ENCODE assay signal across 16 cellular contexts in genomic region chrX:37347420-37347819, GRCh38. TPM values are rescaled to one million over a fixed set of nuclear protein-coding genes. Genes with fewer than 3 reads are reported as not detected.
DNase-seq lines count a peak whose midpoint lies in the region; ATAC-seq, FAIRE-seq and TF ChIP-seq lines count a peak whose summit lies in the region.
"Had no signal": no experiment of that assay in that cellular context is flagged by ENCODE, and none has a peak within 500 bp of the region (broad histone marks: within the 10 kb centered on the region; RNA-seq: fewer than 3 reads in every experiment).

No MANE protein-coding gene starts in this region.

- intact Hi-C loops in pancreas (cut with DNase I) (no loop called here), esophagus squamous epithelium (cut with DNase I) (no loop called here)

- H4K20me1 ChIP-seq in GM23248 (ENCODE audit: insufficient read depth) (no peaks in the 10 kb centered on the region), OCI-LY3 (ENCODE audit: insufficient read depth, low read length) (no peaks in the 10 kb centered on the region)

- no peak for ATAC-seq in pancreas
- ATAC-seq in HG03520 (IDR thresholded peaks at IDR 0.05; ENCODE audit: unreplicated experiment): no peak
- ATAC-seq: activated CD4-positive, CD25-positive, alpha-beta regulatory T cell treated with anti-CD3 and anti-CD28 coated beads, Interleukin-2, amount 50 U/mL, for 24 hours; activated T-cell treated with anti-CD3 and anti-CD28 coated beads, Interleukin-2, amount 50 U/mL, for 72 hours had no signal

- peaks cover 2% of the 10 kb centered on the region for H3K4me1 Mint-ChIP-seq in progenitor cell of endocrine pancreas (ENCODE audit: low read depth)

- peak; percentile 39 for DNase-seq in GM23248
- DNase-seq in fibroblast of gingiva (ENCODE audit: low read depth): peak; percentile 81
- DNase-seq in pancreas: no peak
- DNase-seq in progenitor cell of endocrine pancreas (ENCODE audit: low spot score, unreplicated experiment): no peak
- no peak for DNase-seq in KG1 (lab: John Stamatoyannopoulos, UW)
- no peak for DNase-seq in esophagus squamous epithelium (lab: John Stamatoyannopoulos, UW)
- DNase-seq: activated T-cell treated with anti-CD3 and anti-CD28 coated beads, Interleukin-2, amount 50 U/mL, for 72 hours; DMS153; gastrocnemius medialis; NCI-H2029; Peyer's patch; sigmoid colon had no signal

- H3K36me3 Mint-ChIP-seq in progenitor cell of endocrine pancreas (ENCODE audit: insufficient read depth): no peaks in the 10 kb centered on the region
- H3K36me3 Mint-ChIP-seq: memory B cell had no signal

- H3K9me3 Mint-ChIP-seq in progenitor cell of endocrine pancreas (ENCODE audit: low read depth): peaks cover 16% of the 10 kb centered on the region
- H3K9me3 Mint-ChIP-seq: memory B cell had no signal

- H3K4me2 ChIP-seq in GM23248 (ENCODE audit: unreplicated experiment) (peak overlapping the region; percentile 34), OCI-LY3 (ENCODE audit: low read length) (peak overlapping the region; percentile 52)

- no peak for TF ChIP-seq POLR2A in esophagus squamous epithelium (IDR thresholded peaks at IDR 0.05)

- H3K27ac Mint-ChIP-seq in progenitor cell of endocrine pancreas: no peak overlapping the region
- H3K27ac Mint-ChIP-seq: activated T-cell treated with anti-CD3 and anti-CD28 coated beads, Interleukin-2, amount 50 U/mL, for 72 hours; memory B cell had no signal

- H3K9ac ChIP-seq in GM23248 (no peak overlapping the region), OCI-LY3 (ENCODE audit: low read length) (no peak overlapping the region)

- H3K9me3 ChIP-seq in GM23248 (ENCODE audit: low read depth) (no peaks in the 10 kb centered on the region), OCI-LY3 (ENCODE audit: insufficient read depth, low read length) (no peaks in the 10 kb centered on the region), pancreas (no peaks in the 10 kb centered on the region), esophagus squamous epithelium (no peaks in the 10 kb centered on the region)
- H3K9me3 ChIP-seq: gastrocnemius medialis, Peyer's patch, sigmoid colon had no signal

- H3K4me3 ChIP-seq in GM23248: peak overlapping the region; percentile 29; the same call in 1 of the 2 replicates
- peak overlapping the region; percentile 29; the same call in 1 of the 2 replicates for H3K4me3 ChIP-seq in OCI-LY3 (ENCODE audit: low read length)
- no peak overlapping the region for H3K4me3 ChIP-seq in pancreas
- no peak overlapping the region for H3K4me3 ChIP-seq in esophagus squamous epithelium
- H3K4me3 ChIP-seq: gastrocnemius medialis, Peyer's patch, sigmoid colon had no signal

- H3K27ac ChIP-seq in GM23248 (no peak overlapping the region), OCI-LY3 (ENCODE audit: low read length) (no peak overlapping the region), pancreas (no peak overlapping the region), esophagus squamous epithelium (no peak overlapping the region)
- H3K27ac ChIP-seq: Peyer's patch had no signal

- H3K27me3 Mint-ChIP-seq in progenitor cell of endocrine pancreas: peaks cover 9% of the 10 kb centered on the region

- H2AFZ ChIP-seq in GM23248: peak overlapping the region; percentile 20; the same call in 1 of the 2 replicates
- peak overlapping the region; percentile 56; the same call in 1 of the 2 replicates for H2AFZ ChIP-seq in OCI-LY3 (ENCODE audit: low read depth, low read length)

- in situ Hi-C loops in GM23248 (cut with MboI): no loop called here

- H3F3A ChIP-seq in GM23248 (ENCODE audit: insufficient read depth): peaks cover 11% of the 10 kb centered on the region

- FAIRE-seq in pancreas (lab: Jason Lieb, UNC): peak; percentile 54

- H3K4me3 Mint-ChIP-seq in progenitor cell of endocrine pancreas (ENCODE audit: low read depth): no peak overlapping the region
- H3K4me3 Mint-ChIP-seq: activated T-cell treated with anti-CD3 and anti-CD28 coated beads, Interleukin-2, amount 50 U/mL, for 72 hours; memory B cell had no signal

- 40 to 44% methylated on average over 1 of the region's 1 CpG for WGBS in GM23248 (ENCODE audit: low coverage in 1 of 2, low lambda C conversion rate in 2 of 2, missing lambda C conversion rate in 2 of 2), 2 experiments
- 61 to 70% methylated on average over 1 of the region's 1 CpG for WGBS in pancreas, 2 donors
- WGBS in esophagus squamous epithelium, 2 donors: 20 to 75% methylated on average over 1 of the region's 1 CpG

- peaks cover 14% of the 10 kb centered on the region; the same call in 1 of the 2 replicates for H3K4me1 ChIP-seq in GM23248 (ENCODE audit: insufficient read depth)
- peaks cover 19% of the 10 kb centered on the region for H3K4me1 ChIP-seq in OCI-LY3 (ENCODE audit: low read length)
- no peaks in the 10 kb centered on the region for H3K4me1 ChIP-seq in pancreas
- H3K4me1 ChIP-seq in esophagus squamous epithelium: peaks cover 0 to 13% (median 0%) of the 10 kb centered on the region in 3 donors
- H3K4me1 ChIP-seq: Peyer's patch had no signal

- H3K9me2 ChIP-seq in GM23248 (ENCODE audit: insufficient read depth): no peaks in the 10 kb centered on the region

- peaks cover 23% of the 10 kb centered on the region for H3K79me2 ChIP-seq in GM23248 (ENCODE audit: insufficient read depth)
- no peaks in the 10 kb centered on the region for H3K79me2 ChIP-seq in OCI-LY3 (ENCODE audit: low read length)

- TF ChIP-seq CTCF in OCI-LY3 (IDR thresholded peaks at IDR 0.05; ENCODE audit: low read depth, low read length) (no peak), pancreas (IDR thresholded peaks at IDR 0.05) (no peak), progenitor cell of endocrine pancreas (IDR thresholded peaks at IDR 0.05; ENCODE audit: unreplicated experiment) (no peak), esophagus squamous epithelium (IDR thresholded peaks at IDR 0.05) (no peak)

- H3K27me3 ChIP-seq in GM23248 (replicated peaks; ENCODE audit: insufficient read depth): no peaks in the 10 kb centered on the region
- no peaks in the 10 kb centered on the region for H3K27me3 ChIP-seq in OCI-LY3 (ENCODE audit: low read depth, low read length)
- H3K27me3 ChIP-seq in pancreas: peaks cover 0 to 11% (median 3%) of the 10 kb centered on the region in 4 donors
- H3K27me3 ChIP-seq in esophagus squamous epithelium: no peaks in the 10 kb centered on the region
- H3K27me3 ChIP-seq: gastrocnemius medialis, Peyer's patch, sigmoid colon had no signal

- no peaks in the 10 kb centered on the region for H3K36me3 ChIP-seq in GM23248 (ENCODE audit: low read depth)
- H3K36me3 ChIP-seq in OCI-LY3 (replicated peaks; ENCODE audit: low read depth, low read length): peaks cover 3% of the 10 kb centered on the region
- no peaks in the 10 kb centered on the region for H3K36me3 ChIP-seq in pancreas
- no peaks in the 10 kb centered on the region for H3K36me3 ChIP-seq in esophagus squamous epithelium
- H3K36me3 ChIP-seq: gastrocnemius medialis, Peyer's patch, sigmoid colon had no signal

RNA-seq across cellular contexts. Expression of gene PRRG1, which starts 1.7 kb away (rescaled TPM):
- total RNA-seq in GM23248 (2014; rRNA removed; shearing (Covaris generic)): 9.2 and 11.7 TPM in 2 replicates
- polyA plus RNA-seq in GM23248 (2016; fragmentation: Nextera tagmentation; extraction: Ambion mirVana) (7.3 and 7.4 TPM in 2 replicates), pancreas (under 1 TPM; 0.75 to 0.84 TPM)
- total RNA-seq in pancreas (1 to 10 TPM; 1.6 to 3.2 (median 2.0) TPM), progenitor cell of endocrine pancreas (1.7 and 2.5 TPM in 2 replicates), esophagus squamous epithelium (10 to 100 TPM in 1 of 4 donors, 1 to 10 TPM in 3; 4.4 to 11.9 (median 7.0) TPM)
- total RNA-seq: activated T-cell treated with anti-CD3 and anti-CD28 coated beads, Interleukin-2, amount 50 U/mL, for 72 hours had no signal

Comparison
In these comparisons a context has a peak if more than half of its experiments do, and no peak if none do; other contexts are left out.
1. DNase-seq: peak in GM23248 (single experiment) and fibroblast of gingiva (single experiment); none in pancreas (0 of 6), progenitor cell of endocrine pancreas (single experiment), KG1 (single experiment) and esophagus squamous epithelium (single experiment).
2. H3K4me3 ChIP-seq: peak in GM23248 (single experiment) and OCI-LY3 (single experiment); none in pancreas (0 of 4) and esophagus squamous epithelium (0 of 4).